ENCODE assay signal across 25 cellular contexts in the genomic region with DNA sequence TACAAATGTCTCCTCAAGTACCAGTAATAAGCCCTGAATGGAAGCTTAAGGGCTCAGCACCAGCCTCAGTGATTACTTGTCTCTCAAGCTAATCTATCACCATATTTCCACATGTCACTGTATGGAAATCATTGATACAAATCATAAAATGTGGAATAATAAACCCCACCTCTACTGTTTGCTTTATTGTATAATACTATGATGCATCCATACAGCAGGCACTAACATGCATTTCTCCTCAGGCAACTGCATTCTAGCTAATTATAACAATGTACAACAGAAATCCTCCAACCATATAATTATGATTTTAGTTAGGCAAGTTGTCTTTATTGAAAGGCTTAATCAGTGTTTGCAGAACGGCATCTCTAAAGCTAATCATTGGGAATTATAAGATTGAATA. TPM values are rescaled to one million over a fixed set of nuclear protein-coding genes. Genes with fewer than 3 reads are reported as not detected.
"Had no signal": no experiment of that assay in that cellular context is flagged by ENCODE, and none has a peak within 500 bp of the region (broad histone marks: within the 10 kb centered on the region; RNA-seq: fewer than 3 reads in every experiment).

No MANE protein-coding gene starts in this region.

- H3K27ac ChIP-seq: RWPE1 had no signal

- ATAC-seq: HepG2, Panc1, PC-3, T-cell had no signal

- DNase-seq: IMR-90; Karpas-422; KG1; MG63; NCI-H1092; NCI-H1436; NCI-H187; NCI-H2029; NCI-H2081 treated with DMSO at 0.1 percent for 48 hours; NCI-H2171; NCI-H226; NCI-H446; NCI-H510A treated with DMSO at 0.1 percent for 48 hours; NCI-H526; NCI-H748 treated with DMSO at 0.1 percent for 48 hours; NK-92 treated with Interleukin-12 subunit alpha and Interleukin-12 subunit beta, amount 100 ng/mL, for 24 hours; PC-3; SHP77; SK-N-SH; SW 1271; T-cell had no signal

- H3K9ac ChIP-seq: SK-N-SH had no signal

- FAIRE-seq: HepG2 had no signal

- H3K27me3 ChIP-seq: MG63 had no signal

- H3K4me2 ChIP-seq: SK-N-SH had no signal

- H3K36me3 ChIP-seq: MG63 had no signal

- H3K4me3 ChIP-seq: MG63 had no signal

RNA-seq across cellular contexts. Expression of a gene that starts 26.2 kb away (rescaled TPM):
- total RNA-seq: OCI-LY7 had no signal
